In the genomic region with DNA sequence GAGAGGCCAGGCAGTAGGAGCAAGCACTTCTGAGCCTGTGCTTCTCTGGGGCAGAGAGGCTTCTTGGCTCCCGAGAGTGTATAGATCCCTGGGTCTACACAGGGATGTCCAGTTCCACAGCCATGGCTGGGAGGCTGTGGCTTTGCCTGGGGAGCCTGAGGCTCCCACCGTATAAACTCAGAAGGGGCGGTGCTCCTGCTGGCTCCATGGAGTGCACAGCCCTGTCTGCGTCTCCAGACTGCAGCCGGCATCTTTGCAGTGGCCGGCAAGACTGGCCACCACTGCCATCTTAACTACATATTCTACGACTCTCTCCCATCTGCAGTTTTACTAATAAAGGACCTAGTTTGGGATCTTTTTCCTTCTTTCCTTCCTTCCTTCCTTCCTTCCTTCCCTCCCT, we compare ENCODE assay signal across 16 cellular contexts.
"Had no signal": no experiment of that assay in that cellular context is flagged by ENCODE, and none has a peak within 500 bp of the region (broad histone marks: within the 10 kb centered on the region; RNA-seq: fewer than 3 reads in every experiment).

No MANE protein-coding gene starts in this region.

- H3K4me1 ChIP-seq: SJSA1 had no signal

- H3K4me3 ChIP-seq: SJSA1, SK-N-MC had no signal

- H3K9me3 ChIP-seq: SJSA1 had no signal

- H3K36me3 ChIP-seq: SJSA1 had no signal

- H3K27ac ChIP-seq: SJSA1, SK-N-MC had no signal

- H3K27me3 ChIP-seq: SJSA1 had no signal

- DNase-seq: KBM-7, NCI-H1092 treated with DMSO at 0.1 percent for 48 hours, NCI-H1436, NCI-H187, NCI-H2029, NCI-H2081 treated with DMSO at 0.1 percent for 48 hours, NCI-H2171, NCI-H226, NCI-H446, NCI-H510A, NCI-H524 treated with DMSO at 0.1 percent for 48 hours, Right ventricle myocardium superior, RPMI8226, SIG-M5 had no signal
